Comparison of ENCODE assay signal across 14 cellular contexts in genomic region chr15:93124126-93124525, GRCh38. TPM values are rescaled to one million over a fixed set of nuclear protein-coding genes. Genes with fewer than 3 reads are reported as not detected.
A peak's percentile ranks its signal among the peaks of the same experiment; 100 is the strongest.
DNase-seq lines count a peak whose midpoint lies in the region; ATAC-seq and TF ChIP-seq lines count a peak whose summit lies in the region.
"Had no signal": no experiment of that assay in that cellular context is flagged by ENCODE, and none has a peak within 500 bp of the region (broad histone marks: within the 10 kb centered on the region; RNA-seq: fewer than 3 reads in every experiment).

No MANE protein-coding gene starts in this region.

- intact Hi-C loops in Calu3 (cut with micrococcal nuclease; ENCODE audit: unreplicated experiment): no loop called here

- H3K79me2 ChIP-seq in neural progenitor cell (ENCODE audit: low read depth) (no peaks in the 10 kb centered on the region), SK-N-SH (ENCODE audit: insufficient read depth) (no peaks in the 10 kb centered on the region)

- TF ChIP-seq RAD21 in SK-N-SH (IDR thresholded peaks at IDR 0.05; ENCODE audit: low read length): no peak

- no peaks in the 10 kb centered on the region for H3K27me3 ChIP-seq in neural progenitor cell
- no peaks in the 10 kb centered on the region for H3K27me3 ChIP-seq in SK-N-SH (ENCODE audit: insufficient read depth)
- H3K27me3 ChIP-seq: BLaER1 had no signal

- H3K4me3 ChIP-seq in neural progenitor cell (no peak overlapping the region), SK-N-SH (ENCODE audit: low read depth in 2 of 2, low read length in 1 of 2) (no peak overlapping the region)
- H3K4me3 ChIP-seq: BLaER1, HAP-1 had no signal

- no peak for TF ChIP-seq EP300 in SK-N-SH (IDR thresholded peaks at IDR 0.05; ENCODE audit: borderline replicate concordance in 1 of 2, low read depth in 1 of 2, low read length in 1 of 2)

- H3K36me3 Mint-ChIP-seq in brain (no peaks in the 10 kb centered on the region), neural progenitor cell (peaks cover 2% of the 10 kb centered on the region), Calu3 (ENCODE audit: insufficient read depth, unreplicated experiment) (no peaks in the 10 kb centered on the region)
- H3K36me3 Mint-ChIP-seq: CD14-positive monocyte; CD4-positive, alpha-beta memory T cell had no signal

- H3K9ac ChIP-seq in neural progenitor cell: peak overlapping the region; percentile 39
- H3K9ac ChIP-seq in SK-N-SH: no peak overlapping the region
- H3K9ac ChIP-seq: BLaER1 had no signal

- ATAC-seq in omental fat pad (ENCODE audit: low FRiP score): no peak

- H3K4me3 Mint-ChIP-seq in brain (no peak overlapping the region), neural progenitor cell (no peak overlapping the region), Calu3 (ENCODE audit: low read depth, unreplicated experiment) (no peak overlapping the region)
- H3K4me3 Mint-ChIP-seq: CD14-positive monocyte; CD4-positive, alpha-beta memory T cell had no signal

- H3K9me3 Mint-ChIP-seq in brain (peaks cover 0 to 27% (median 5%) of the 10 kb centered on the region in 5 experiments), neural progenitor cell (peaks cover 2% of the 10 kb centered on the region), Calu3 (ENCODE audit: low read depth, unreplicated experiment) (no peaks in the 10 kb centered on the region)
- H3K9me3 Mint-ChIP-seq: CD4-positive, alpha-beta memory T cell had no signal

- peaks cover 7% of the 10 kb centered on the region for H3F3A ChIP-seq in neural progenitor cell (ENCODE audit: low read depth)
- no peaks in the 10 kb centered on the region for H3F3A ChIP-seq in SK-N-SH (replicated peaks; ENCODE audit: insufficient read depth)

- H4K20me1 ChIP-seq in neural progenitor cell (ENCODE audit: low read depth) (no peaks in the 10 kb centered on the region), SK-N-SH (ENCODE audit: insufficient read depth) (no peaks in the 10 kb centered on the region)
- H4K20me1 ChIP-seq: BLaER1 had no signal

- H2AFZ ChIP-seq in neural progenitor cell (replicated peaks): no peak overlapping the region
- no peak overlapping the region for H2AFZ ChIP-seq in SK-N-SH (ENCODE audit: low read depth)

- no TSS peak for BruUV-seq in Calu3 (replicated peaks; lab: Mats Ljungman, UMichigan)

- WGBS in SK-N-SH (ENCODE audit: low lambda C conversion rate): 64% methylated on average over 4 of the region's 4 CpGs

- no peaks in the 10 kb centered on the region for H3K36me3 ChIP-seq in neural progenitor cell
- H3K36me3 ChIP-seq in SK-N-SH (replicated peaks in 1 of 2; ENCODE audit: control insufficient read depth in 1 of 2, insufficient read depth in 2 of 2, low read length in 1 of 2): no peaks in the 10 kb centered on the region
- H3K36me3 ChIP-seq: BLaER1, HAP-1 had no signal

- no peak for TF ChIP-seq CTCF in brain (conservative IDR thresholded peaks at IDR 0.05)
- TF ChIP-seq CTCF in neural progenitor cell (IDR thresholded peaks at IDR 0.05): no peak
- TF ChIP-seq CTCF in Calu3 (IDR thresholded peaks at IDR 0.05; ENCODE audit: unreplicated experiment): no peak
- TF ChIP-seq CTCF in omental fat pad (IDR thresholded peaks at IDR 0.05): no peak
- TF ChIP-seq CTCF in SK-N-SH (IDR thresholded peaks at IDR 0.05): no peak

- peaks cover 3% of the 10 kb centered on the region for H3K27me3 Mint-ChIP-seq in brain
- peaks cover 2% of the 10 kb centered on the region for H3K27me3 Mint-ChIP-seq in neural progenitor cell (ENCODE audit: insufficient read depth, low read depth)
- H3K27me3 Mint-ChIP-seq in Calu3 (ENCODE audit: unreplicated experiment): peaks cover 9% of the 10 kb centered on the region

- CTCF ChIA-PET in Calu3 (lab: Charles Lee) (no interaction called here), SK-N-SH (lab: Yijun Ruan, JAX) (interaction anchor here (0.9 kb wide), 1 partner anchor 34 kb away, joined by 3 read pairs; no protein-coding TSS in a partner anchor)

- H3K27ac Mint-ChIP-seq in brain (peak overlapping the region in 4 of 5 experiments; percentile 15 to 71 (median 44)), neural progenitor cell (peak overlapping the region; percentile 58), Calu3 (ENCODE audit: unreplicated experiment) (no peak overlapping the region)
- H3K27ac Mint-ChIP-seq: CD4-positive, alpha-beta memory T cell had no signal

- H3K9me3 ChIP-seq in neural progenitor cell (ENCODE audit: low read depth): no peaks in the 10 kb centered on the region
- no peaks in the 10 kb centered on the region for H3K9me3 ChIP-seq in SK-N-SH
- H3K9me3 ChIP-seq: BLaER1, HAP-1 had no signal

- peak; percentile 16 for DNase-seq in NCI-H2171 (lab: John Stamatoyannopoulos, UW)
- DNase-seq in NCI-H524 (lab: John Stamatoyannopoulos, UW): peak; percentile 62 to 89
- peak; percentile 8 for DNase-seq in neural progenitor cell (ENCODE audit: low spot score)
- DNase-seq in Calu3: no peak
- DNase-seq in omental fat pad (ENCODE audit: low spot score): no peak
- no peak for DNase-seq in SK-N-SH
- DNase-seq: ACHN; AML-193; CD4-positive, alpha-beta memory T cell had no signal

- H3K27ac ChIP-seq in neural progenitor cell: no peak overlapping the region
- no peak overlapping the region for H3K27ac ChIP-seq in SK-N-SH (ENCODE audit: low read depth in 2 of 2, low read length in 1 of 2)
- H3K27ac ChIP-seq: BLaER1 had no signal

- peaks cover 24% of the 10 kb centered on the region for H3K4me1 ChIP-seq in neural progenitor cell
- H3K4me1 ChIP-seq in SK-N-SH (ENCODE audit: control insufficient read depth in 1 of 2, insufficient read depth in 2 of 2, low read depth in 1 of 2, low read length in 1 of 2): no peaks in the 10 kb centered on the region
- H3K4me1 ChIP-seq: HAP-1 had no signal

- POLR2A ChIA-PET in SK-N-SH (lab: Yijun Ruan, JAX): interaction anchor here (0.7 kb wide), 1 partner anchor 23 kb away, joined by 3 read pairs; no protein-coding TSS in a partner anchor

- H3K4me1 Mint-ChIP-seq in brain (peaks cover 62% of the 10 kb centered on the region), neural progenitor cell (peaks cover 43% of the 10 kb centered on the region), Calu3 (ENCODE audit: low read depth, unreplicated experiment) (no peaks in the 10 kb centered on the region)
- H3K4me1 Mint-ChIP-seq: CD14-positive monocyte had no signal

- no peaks in the 10 kb centered on the region for H3K9me2 ChIP-seq in SK-N-SH

- H3K4me2 ChIP-seq in neural progenitor cell: no peak overlapping the region
- no peak overlapping the region for H3K4me2 ChIP-seq in SK-N-SH
- H3K4me2 ChIP-seq: BLaER1 had no signal

TF ChIP-seq in SK-N-SH, 30 proteins besides CTCF, POLR2A, EP300 and RAD21 (continues in another document):
- TF ChIP-seq EZH2phosphoT487 (IDR thresholded peaks at IDR 0.05; ENCODE audit: borderline replicate concordance, low read depth) (no peak), USF1 (IDR thresholded peaks at IDR 0.05; ENCODE audit: borderline replicate concordance, low read depth) (no peak), GATA2 (CRISPR knock-in tag; IDR thresholded peaks at IDR 0.05) (no peak), MAX (IDR thresholded peaks at IDR 0.05; ENCODE audit: low read depth) (no peak), NFIC (IDR thresholded peaks at IDR 0.05; ENCODE audit: borderline replicate concordance) (no peak), FOXJ3 (CRISPR knock-in tag; IDR thresholded peaks at IDR 0.05) (no peak), FOXM1 (IDR thresholded peaks at IDR 0.05; ENCODE audit: low read depth) (no peak), ZBTB33 (IDR thresholded peaks at IDR 0.05; ENCODE audit: borderline replicate concordance, low read depth) (no peak), USF2 (IDR thresholded peaks at IDR 0.05; ENCODE audit: borderline replicate concordance, low read depth, low read length) (no peak)

RNA-seq across cellular contexts. Expression of gene RGMA, which starts 35.1 kb away (rescaled TPM):
- 57.8 TPM for polyA plus RNA-seq in brain (ENCODE audit: insufficient read depth, low read depth, low replicate concordance)
- total RNA-seq in neural progenitor cell (ENCODE audit: low replicate concordance): 41.4 and 85.1 TPM in 2 replicates
- total RNA-seq in Calu3 (2022): 0.73 and 0.78 TPM in 2 replicates
- 10 to 100 TPM in 1 of 4 donors, 1 to 10 TPM in 3; 5.6 to 12.8 (median 8.5) TPM for total RNA-seq in omental fat pad
- 0.76 and 1.5 TPM in 2 replicates for polyA plus RNA-seq in SK-N-SH (2012; rRNA removed)
- polyA plus RNA-seq in SK-N-SH (2012; cell fraction: cytosol; rRNA removed): 0.76 and 1.3 TPM in 2 replicates
- polyA plus RNA-seq in SK-N-SH (2012; cell fraction: nucleus; rRNA removed): 1.2 and 1.3 TPM in 2 replicates
- total RNA-seq: CD4-positive, alpha-beta memory T cell; HT-29 had no signal
- polyA plus RNA-seq: CD4-positive, alpha-beta memory T cell had no signal

Comparison
In these comparisons a context has a peak if more than half of its experiments do, and no peak if none do; other contexts are left out.
1. DNase-seq: peak in NCI-H2171 (single experiment), NCI-H524 (2 of 2) and neural progenitor cell (single experiment); none in Calu3 (single experiment), omental fat pad (single experiment) and SK-N-SH (single experiment).